Comparison of ENCODE assay signal across 2 cellular contexts in the genomic region with DNA sequence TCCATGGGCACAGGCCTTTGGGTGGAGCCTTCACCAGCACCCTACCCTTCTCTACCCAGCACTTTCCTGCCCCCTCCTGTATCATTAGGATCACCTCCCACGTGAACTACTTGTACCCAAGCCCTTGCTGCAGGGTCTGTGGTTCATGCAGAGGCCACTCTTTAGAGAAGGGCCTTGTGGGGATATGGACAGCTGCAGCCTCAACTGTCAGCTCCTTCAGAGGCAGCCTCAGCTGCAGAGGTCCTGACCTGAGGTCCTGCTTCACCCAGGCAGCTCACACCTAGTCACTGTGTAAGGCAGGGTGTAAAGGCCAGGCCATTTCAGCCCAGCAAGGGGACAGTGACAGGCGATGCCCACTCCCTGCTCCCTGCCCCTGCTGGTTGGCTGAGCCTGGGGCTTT.
TF ChIP-seq lines count a peak whose summit lies in the region.

No MANE protein-coding gene starts in this region.

TF ChIP-seq in IMR-90, 13 proteins besides CTCF, POLR2A, EP300 and RAD21:
- TF ChIP-seq, protein P1, sequence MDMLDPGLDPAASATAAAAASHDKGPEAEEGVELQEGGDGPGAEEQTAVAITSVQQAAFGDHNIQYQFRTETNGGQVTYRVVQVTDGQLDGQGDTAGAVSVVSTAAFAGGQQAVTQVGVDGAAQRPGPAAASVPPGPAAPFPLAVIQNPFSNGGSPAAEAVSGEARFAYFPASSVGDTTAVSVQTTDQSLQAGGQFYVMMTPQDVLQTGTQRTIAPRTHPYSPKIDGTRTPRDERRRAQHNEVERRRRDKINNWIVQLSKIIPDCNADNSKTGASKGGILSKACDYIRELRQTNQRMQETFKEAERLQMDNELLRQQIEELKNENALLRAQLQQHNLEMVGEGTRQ (IDR thresholded peaks at IDR 0.05; ENCODE audit: low read depth, low read length), result no peak
- no peak for TF ChIP-seq MAZ (IDR thresholded peaks at IDR 0.05; ENCODE audit: borderline replicate concordance, low read depth, low read length)
- TF ChIP-seq MXI1 (IDR thresholded peaks at IDR 0.05; ENCODE audit: borderline replicate concordance, low read depth, low read length), result no peak
- no peak for TF ChIP-seq CEBPB (IDR thresholded peaks at IDR 0.05; ENCODE audit: low read depth, low read length)
- no peak for TF ChIP-seq NFE2L2 (IDR thresholded peaks at IDR 0.05; ENCODE audit: low read depth, low read length)
- TF ChIP-seq BHLHE40 (IDR thresholded peaks at IDR 0.05; ENCODE audit: low read depth, low read length), result no peak
- no peak for TF ChIP-seq RFX5 (IDR thresholded peaks at IDR 0.05; ENCODE audit: low read depth, low read length)
- TF ChIP-seq MAFK (IDR thresholded peaks at IDR 0.05; ENCODE audit: low read depth, low read length), result no peak
- TF ChIP-seq, protein P2, sequence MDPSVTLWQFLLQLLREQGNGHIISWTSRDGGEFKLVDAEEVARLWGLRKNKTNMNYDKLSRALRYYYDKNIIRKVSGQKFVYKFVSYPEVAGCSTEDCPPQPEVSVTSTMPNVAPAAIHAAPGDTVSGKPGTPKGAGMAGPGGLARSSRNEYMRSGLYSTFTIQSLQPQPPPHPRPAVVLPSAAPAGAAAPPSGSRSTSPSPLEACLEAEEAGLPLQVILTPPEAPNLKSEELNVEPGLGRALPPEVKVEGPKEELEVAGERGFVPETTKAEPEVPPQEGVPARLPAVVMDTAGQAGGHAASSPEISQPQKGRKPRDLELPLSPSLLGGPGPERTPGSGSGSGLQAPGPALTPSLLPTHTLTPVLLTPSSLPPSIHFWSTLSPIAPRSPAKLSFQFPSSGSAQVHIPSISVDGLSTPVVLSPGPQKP (IDR thresholded peaks at IDR 0.05; ENCODE audit: borderline replicate concordance, low read depth, low read length), result no peak
- TF ChIP-seq SMC3 (IDR thresholded peaks at IDR 0.05; ENCODE audit: low read depth, low read length), result no peak
- TF ChIP-seq CHD1 (IDR thresholded peaks at IDR 0.05; ENCODE audit: low read depth, low read length), result no peak

TF ChIP-seq in GM23338, 12 proteins besides CTCF, POLR2A, EP300 and RAD21:
- TF ChIP-seq EZH2phosphoT487 (IDR thresholded peaks at IDR 0.05; ENCODE audit: unreplicated experiment) (no peak), STAT1 (IDR thresholded peaks at IDR 0.05; ENCODE audit: unreplicated experiment) (no peak), ZNF114 (CRISPR knock-in tag; IDR thresholded peaks at IDR 0.05) (no peak), ZNF331 (CRISPR knock-in tag; IDR thresholded peaks at IDR 0.05; ENCODE audit: low read depth) (no peak), JUNB (IDR thresholded peaks at IDR 0.05; ENCODE audit: unreplicated experiment) (no peak), NANOG (IDR thresholded peaks at IDR 0.05; ENCODE audit: borderline replicate concordance) (no peak), EZH2 (IDR thresholded peaks at IDR 0.05; ENCODE audit: low read depth, unreplicated experiment) (no peak), CREB1 (CRISPR knock-in tag; IDR thresholded peaks at IDR 0.05; ENCODE audit: low read depth) (no peak), POLR2AphosphoS5 (IDR thresholded peaks at IDR 0.05; ENCODE audit: low read depth) (no peak)
- TF ChIP-seq, protein P3, sequence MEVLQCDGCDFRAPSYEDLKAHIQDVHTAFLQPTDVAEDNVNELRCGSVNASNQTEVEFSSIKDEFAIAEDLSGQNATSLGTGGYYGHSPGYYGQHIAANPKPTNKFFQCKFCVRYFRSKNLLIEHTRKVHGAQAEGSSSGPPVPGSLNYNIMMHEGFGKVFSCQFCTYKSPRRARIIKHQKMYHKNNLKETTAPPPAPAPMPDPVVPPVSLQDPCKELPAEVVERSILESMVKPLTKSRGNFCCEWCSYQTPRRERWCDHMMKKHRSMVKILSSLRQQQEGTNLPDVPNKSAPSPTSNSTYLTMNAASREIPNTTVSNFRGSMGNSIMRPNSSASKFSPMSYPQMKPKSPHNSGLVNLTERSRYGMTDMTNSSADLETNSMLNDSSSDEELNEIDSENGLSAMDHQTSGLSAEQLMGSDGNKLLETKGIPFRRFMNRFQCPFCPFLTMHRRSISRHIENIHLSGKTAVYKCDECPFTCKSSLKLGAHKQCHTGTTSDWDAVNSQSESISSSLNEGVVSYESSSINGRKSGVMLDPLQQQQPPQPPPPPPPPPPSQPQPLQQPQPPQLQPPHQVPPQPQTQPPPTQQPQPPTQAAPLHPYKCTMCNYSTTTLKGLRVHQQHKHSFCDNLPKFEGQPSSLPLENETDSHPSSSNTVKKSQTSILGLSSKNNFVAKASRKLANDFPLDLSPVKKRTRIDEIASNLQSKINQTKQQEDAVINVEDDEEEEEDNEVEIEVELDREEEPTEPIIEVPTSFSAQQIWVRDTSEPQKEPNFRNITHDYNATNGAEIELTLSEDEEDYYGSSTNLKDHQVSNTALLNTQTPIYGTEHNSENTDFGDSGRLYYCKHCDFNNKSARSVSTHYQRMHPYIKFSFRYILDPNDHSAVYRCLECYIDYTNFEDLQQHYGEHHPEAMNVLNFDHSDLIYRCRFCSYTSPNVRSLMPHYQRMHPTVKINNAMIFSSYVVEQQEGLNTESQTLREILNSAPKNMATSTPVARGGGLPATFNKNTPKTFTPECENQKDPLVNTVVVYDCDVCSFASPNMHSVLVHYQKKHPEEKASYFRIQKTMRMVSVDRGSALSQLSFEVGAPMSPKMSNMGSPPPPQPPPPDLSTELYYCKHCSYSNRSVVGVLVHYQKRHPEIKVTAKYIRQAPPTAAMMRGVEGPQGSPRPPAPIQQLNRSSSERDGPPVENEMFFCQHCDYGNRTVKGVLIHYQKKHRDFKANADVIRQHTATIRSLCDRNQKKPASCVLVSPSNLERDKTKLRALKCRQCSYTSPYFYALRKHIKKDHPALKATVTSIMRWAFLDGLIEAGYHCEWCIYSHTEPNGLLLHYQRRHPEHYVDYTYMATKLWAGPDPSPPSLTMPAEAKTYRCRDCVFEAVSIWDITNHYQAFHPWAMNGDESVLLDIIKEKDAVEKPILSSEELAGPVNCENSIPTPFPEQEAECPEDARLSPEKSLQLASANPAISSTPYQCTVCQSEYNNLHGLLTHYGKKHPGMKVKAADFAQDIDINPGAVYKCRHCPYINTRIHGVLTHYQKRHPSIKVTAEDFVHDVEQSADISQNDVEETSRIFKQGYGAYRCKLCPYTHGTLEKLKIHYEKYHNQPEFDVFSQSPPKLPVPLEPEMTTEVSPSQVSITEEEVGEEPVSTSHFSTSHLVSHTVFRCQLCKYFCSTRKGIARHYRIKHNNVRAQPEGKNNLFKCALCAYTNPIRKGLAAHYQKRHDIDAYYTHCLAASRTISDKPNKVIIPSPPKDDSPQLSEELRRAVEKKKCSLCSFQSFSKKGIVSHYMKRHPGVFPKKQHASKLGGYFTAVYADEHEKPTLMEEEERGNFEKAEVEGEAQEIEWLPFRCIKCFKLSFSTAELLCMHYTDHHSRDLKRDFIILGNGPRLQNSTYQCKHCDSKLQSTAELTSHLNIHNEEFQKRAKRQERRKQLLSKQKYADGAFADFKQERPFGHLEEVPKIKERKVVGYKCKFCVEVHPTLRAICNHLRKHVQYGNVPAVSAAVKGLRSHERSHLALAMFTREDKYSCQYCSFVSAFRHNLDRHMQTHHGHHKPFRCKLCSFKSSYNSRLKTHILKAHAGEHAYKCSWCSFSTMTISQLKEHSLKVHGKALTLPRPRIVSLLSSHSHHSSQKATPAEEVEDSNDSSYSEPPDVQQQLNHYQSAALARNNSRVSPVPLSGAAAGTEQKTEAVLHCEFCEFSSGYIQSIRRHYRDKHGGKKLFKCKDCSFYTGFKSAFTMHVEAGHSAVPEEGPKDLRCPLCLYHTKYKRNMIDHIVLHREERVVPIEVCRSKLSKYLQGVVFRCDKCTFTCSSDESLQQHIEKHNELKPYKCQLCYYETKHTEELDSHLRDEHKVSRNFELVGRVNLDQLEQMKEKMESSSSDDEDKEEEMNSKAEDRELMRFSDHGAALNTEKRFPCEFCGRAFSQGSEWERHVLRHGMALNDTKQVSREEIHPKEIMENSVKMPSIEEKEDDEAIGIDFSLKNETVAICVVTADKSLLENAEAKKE (CRISPR knock-in tag; IDR thresholded peaks at IDR 0.05), result no peak
- TF ChIP-seq, protein P4, sequence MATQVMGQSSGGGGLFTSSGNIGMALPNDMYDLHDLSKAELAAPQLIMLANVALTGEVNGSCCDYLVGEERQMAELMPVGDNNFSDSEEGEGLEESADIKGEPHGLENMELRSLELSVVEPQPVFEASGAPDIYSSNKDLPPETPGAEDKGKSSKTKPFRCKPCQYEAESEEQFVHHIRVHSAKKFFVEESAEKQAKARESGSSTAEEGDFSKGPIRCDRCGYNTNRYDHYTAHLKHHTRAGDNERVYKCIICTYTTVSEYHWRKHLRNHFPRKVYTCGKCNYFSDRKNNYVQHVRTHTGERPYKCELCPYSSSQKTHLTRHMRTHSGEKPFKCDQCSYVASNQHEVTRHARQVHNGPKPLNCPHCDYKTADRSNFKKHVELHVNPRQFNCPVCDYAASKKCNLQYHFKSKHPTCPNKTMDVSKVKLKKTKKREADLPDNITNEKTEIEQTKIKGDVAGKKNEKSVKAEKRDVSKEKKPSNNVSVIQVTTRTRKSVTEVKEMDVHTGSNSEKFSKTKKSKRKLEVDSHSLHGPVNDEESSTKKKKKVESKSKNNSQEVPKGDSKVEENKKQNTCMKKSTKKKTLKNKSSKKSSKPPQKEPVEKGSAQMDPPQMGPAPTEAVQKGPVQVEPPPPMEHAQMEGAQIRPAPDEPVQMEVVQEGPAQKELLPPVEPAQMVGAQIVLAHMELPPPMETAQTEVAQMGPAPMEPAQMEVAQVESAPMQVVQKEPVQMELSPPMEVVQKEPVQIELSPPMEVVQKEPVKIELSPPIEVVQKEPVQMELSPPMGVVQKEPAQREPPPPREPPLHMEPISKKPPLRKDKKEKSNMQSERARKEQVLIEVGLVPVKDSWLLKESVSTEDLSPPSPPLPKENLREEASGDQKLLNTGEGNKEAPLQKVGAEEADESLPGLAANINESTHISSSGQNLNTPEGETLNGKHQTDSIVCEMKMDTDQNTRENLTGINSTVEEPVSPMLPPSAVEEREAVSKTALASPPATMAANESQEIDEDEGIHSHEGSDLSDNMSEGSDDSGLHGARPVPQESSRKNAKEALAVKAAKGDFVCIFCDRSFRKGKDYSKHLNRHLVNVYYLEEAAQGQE (IDR thresholded peaks at IDR 0.05; ENCODE audit: unreplicated experiment), result no peak
- TF ChIP-seq, protein P5, sequence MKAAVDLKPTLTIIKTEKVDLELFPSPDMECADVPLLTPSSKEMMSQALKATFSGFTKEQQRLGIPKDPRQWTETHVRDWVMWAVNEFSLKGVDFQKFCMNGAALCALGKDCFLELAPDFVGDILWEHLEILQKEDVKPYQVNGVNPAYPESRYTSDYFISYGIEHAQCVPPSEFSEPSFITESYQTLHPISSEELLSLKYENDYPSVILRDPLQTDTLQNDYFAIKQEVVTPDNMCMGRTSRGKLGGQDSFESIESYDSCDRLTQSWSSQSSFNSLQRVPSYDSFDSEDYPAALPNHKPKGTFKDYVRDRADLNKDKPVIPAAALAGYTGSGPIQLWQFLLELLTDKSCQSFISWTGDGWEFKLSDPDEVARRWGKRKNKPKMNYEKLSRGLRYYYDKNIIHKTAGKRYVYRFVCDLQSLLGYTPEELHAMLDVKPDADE (IDR thresholded peaks at IDR 0.05), result no peak
